Comparison of ENCODE assay signal across 8 cellular contexts in genomic region chr4:184537269-184538022, GRCh38.
DNase-seq lines count a peak whose midpoint lies in the region; TF ChIP-seq lines count a peak whose summit lies in the region.

No MANE protein-coding gene starts in this region.

- peak overlapping the region; percentile 58 for H3K4me3 ChIP-seq in HFF-Myc (replicated peaks; ENCODE audit: low read depth, low read length)
- peak overlapping the region; percentile 83 to 97 for H3K4me3 ChIP-seq in neutrophil (ENCODE audit: low read depth in 1 of 2, low read length in 1 of 2)

- H3K27ac Mint-ChIP-seq in activated naive CD4-positive, alpha-beta T cell treated with anti-CD3 and anti-CD28 coated beads, Interleukin-2, amount 10 ng/mL, durations not matched to agents 7 days and 5 days, result peak overlapping the region; percentile 89

- H3K27ac ChIP-seq in neutrophil (peak overlapping the region; percentile 96), substantia nigra (ENCODE audit: low read depth, low read length, poor library complexity, severe bottlenecking) (peak overlapping the region; percentile 95)

- CTCF ChIA-PET in activated naive CD4-positive, alpha-beta T cell treated with anti-CD3 and anti-CD28 coated beads, Interleukin-2, amount 10 ng/mL, durations not matched to agents 7 days and 5 days (lab: Charles Lee), result interaction anchor here (0.7 to 4.5 kb wide), 4 partner anchors 31 to 272 kb away, joined by 3 to 49 read pairs (median 14); no protein-coding TSS in a partner anchor

- H3K27me3 Mint-ChIP-seq in activated naive CD4-positive, alpha-beta T cell treated with anti-CD3 and anti-CD28 coated beads, Interleukin-2, amount 10 ng/mL, durations not matched to agents 7 days and 5 days, result no peaks in the 10 kb centered on the region

- peak overlapping the region; percentile 87 for H3K4me3 Mint-ChIP-seq in activated naive CD4-positive, alpha-beta T cell treated with anti-CD3 and anti-CD28 coated beads, Interleukin-2, amount 10 ng/mL, durations not matched to agents 7 days and 5 days

- no peak for TF ChIP-seq CTCF in HFF-Myc (IDR thresholded peaks at IDR 0.05; ENCODE audit: low read depth, low read length, missing control alignments)
- no peak for TF ChIP-seq CTCF in neutrophil (IDR thresholded peaks at IDR 0.05)

- peaks cover 47% of the 10 kb centered on the region for H3K4me1 Mint-ChIP-seq in activated naive CD4-positive, alpha-beta T cell treated with anti-CD3 and anti-CD28 coated beads, Interleukin-2, amount 10 ng/mL, durations not matched to agents 7 days and 5 days

- H3K36me3 ChIP-seq in neutrophil, result no peaks in the 10 kb centered on the region

- H3K9me3 ChIP-seq in neutrophil, result no peaks in the 10 kb centered on the region

- H3K9me3 Mint-ChIP-seq in activated naive CD4-positive, alpha-beta T cell treated with anti-CD3 and anti-CD28 coated beads, Interleukin-2, amount 10 ng/mL, durations not matched to agents 7 days and 5 days, result no peaks in the 10 kb centered on the region

- peaks cover 4% of the 10 kb centered on the region for H3K36me3 Mint-ChIP-seq in activated naive CD4-positive, alpha-beta T cell treated with anti-CD3 and anti-CD28 coated beads, Interleukin-2, amount 10 ng/mL, durations not matched to agents 7 days and 5 days

- H3K4me1 ChIP-seq in neutrophil (ENCODE audit: control insufficient read depth in 1 of 2, insufficient read depth in 1 of 2, low read depth in 1 of 2, low read length in 1 of 2), result peaks cover 37 to 41% of the 10 kb centered on the region in 2 experiments

- DNase-seq in GM03348 (ENCODE audit: low spot score) (peak; percentile 96), HFF-Myc (ENCODE audit: extremely low read depth, low read depth) (peak; percentile 83), NAMALWA (ENCODE audit: low spot score) (peak; percentile 87), SK-MEL-5 (ENCODE audit: low read depth, low spot score) (peak; percentile 97), germinal center (ENCODE audit: low spot score) (peak; percentile 80), substantia nigra (lab: John Stamatoyannopoulos, UW) (peak; percentile 67 to 98 (median 94))
- peak; percentile 92 for DNase-seq in activated naive CD4-positive, alpha-beta T cell treated with anti-CD3 and anti-CD28 coated beads, Interleukin-2, amount 10 ng/mL, durations not matched to agents 7 days and 5 days

- in situ Hi-C loops in SK-MEL-5 (cut with HindIII; ENCODE audit: low pct_unique_long_range_greater_than_20kb, low sequenced_read_pairs), result no loop called here

- H3K27me3 ChIP-seq in neutrophil, result no peaks in the 10 kb centered on the region

Comparison
In these comparisons a context has a peak if more than half of its experiments do, and no peak if none do; other contexts are left out.
1. Peak in every context shown above with its lines: DNase-seq, H3K4me3 ChIP-seq and H3K27ac ChIP-seq.